1 cellular context compared by ENCODE assay signal in genomic region chr9:111896942-111897830, GRCh38.
TF ChIP-seq lines count a peak whose summit lies in the region.

No MANE protein-coding gene starts in this region.

TF ChIP-seq in H1, 55 proteins besides CTCF, POLR2A, EP300 and RAD21 (continued from another document):
- TF ChIP-seq YY1 (IDR thresholded peaks at IDR 0.05; ENCODE audit: low read depth, low read length) (0 out of 2 replicates have a peak, but pooled peaks have one; percentile 60), FOSL1 (IDR thresholded peaks at IDR 0.05; ENCODE audit: insufficient read depth, low read depth, low read length) (no peak), JUN (IDR thresholded peaks at IDR 0.05; ENCODE audit: low read depth, low read length) (no peak), ZNF274 (IDR thresholded peaks at IDR 0.05; ENCODE audit: borderline replicate concordance, extremely low read depth, low read length) (no peak), SIN3A (conservative IDR thresholded peaks at IDR 0.05 in 1 of 2, IDR thresholded peaks at IDR 0.05 in 1 of 2; ENCODE audit: low read depth in 1 of 2, low read length in 2 of 2) (peak; percentile 29 to 60; a peak in 1 of 4 replicates), PHF8 (conservative IDR thresholded peaks at IDR 0.05; ENCODE audit: low read depth, low read length) (no peak; the same call in 1 of the 2 replicates), ASH2L (IDR thresholded peaks at IDR 0.05; ENCODE audit: low read length) (peak; percentile 49), RBBP5 (IDR thresholded peaks at IDR 0.05; ENCODE audit: borderline replicate concordance, low read depth, low read length) (0 out of 2 replicates have a peak, but pooled peaks have one; percentile 8), KDM4A (IDR thresholded peaks at IDR 0.05; ENCODE audit: low read depth, low read length, severe bottlenecking) (peak; percentile 47), MAX (IDR thresholded peaks at IDR 0.05) (peak; percentile 69)
- TF ChIP-seq, protein P1, sequence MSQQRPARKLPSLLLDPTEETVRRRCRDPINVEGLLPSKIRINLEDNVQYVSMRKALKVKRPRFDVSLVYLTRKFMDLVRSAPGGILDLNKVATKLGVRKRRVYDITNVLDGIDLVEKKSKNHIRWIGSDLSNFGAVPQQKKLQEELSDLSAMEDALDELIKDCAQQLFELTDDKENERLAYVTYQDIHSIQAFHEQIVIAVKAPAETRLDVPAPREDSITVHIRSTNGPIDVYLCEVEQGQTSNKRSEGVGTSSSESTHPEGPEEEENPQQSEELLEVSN (IDR thresholded peaks at IDR 0.05) = peak; percentile 60; the same call in 1 of the 2 replicates
